1 cellular context compared by ENCODE assay signal in genomic region chr1:61742620-61743431, GRCh38.
A peak's percentile ranks its signal among the peaks of the same experiment; 100 is the strongest.
TF ChIP-seq lines count a peak whose summit lies in the region.

No MANE protein-coding gene starts in this region.

TF ChIP-seq in HepG2, 621 proteins besides CTCF, POLR2A, EP300 and RAD21 (continued from another document):
- TF ChIP-seq, protein P1, sequence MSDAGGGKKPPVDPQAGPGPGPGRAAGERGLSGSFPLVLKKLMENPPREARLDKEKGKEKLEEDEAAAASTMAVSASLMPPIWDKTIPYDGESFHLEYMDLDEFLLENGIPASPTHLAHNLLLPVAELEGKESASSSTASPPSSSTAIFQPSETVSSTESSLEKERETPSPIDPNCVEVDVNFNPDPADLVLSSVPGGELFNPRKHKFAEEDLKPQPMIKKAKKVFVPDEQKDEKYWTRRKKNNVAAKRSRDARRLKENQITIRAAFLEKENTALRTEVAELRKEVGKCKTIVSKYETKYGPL (CRISPR knock-in tag; IDR thresholded peaks at IDR 0.05) = no peak
- TF ChIP-seq SRSF9 (IDR thresholded peaks at IDR 0.05; ENCODE audit: borderline replicate concordance, insufficient read depth, low read depth, low read length, poor library complexity, severe bottlenecking) (no peak), ZBTB7B (CRISPR knock-in tag; IDR thresholded peaks at IDR 0.05) (0 out of 2 replicates have a peak, but pooled peaks have one; percentile 19), RNF2 (conservative IDR thresholded peaks at IDR 0.05; ENCODE audit: low read depth) (0 out of 2 replicates have a peak, but pooled peaks have one; percentile 22), ONECUT2 (CRISPR knock-in tag; IDR thresholded peaks at IDR 0.05) (no peak), ZNF446 (CRISPR knock-in tag; IDR thresholded peaks at IDR 0.05) (no peak), ZNF292 (CRISPR knock-in tag; IDR thresholded peaks at IDR 0.05; ENCODE audit: borderline replicate concordance, low read depth) (no peak), ZNF839 (CRISPR knock-in tag; IDR thresholded peaks at IDR 0.05; ENCODE audit: borderline replicate concordance) (no peak), POLR2G (IDR thresholded peaks at IDR 0.05; ENCODE audit: low read depth, low read length) (no peak), SP5 (CRISPR knock-in tag; IDR thresholded peaks at IDR 0.05; ENCODE audit: borderline replicate concordance, low read depth) (no peak), PHF8 (CRISPR knock-in tag; IDR thresholded peaks at IDR 0.05) (peak; percentile 76), IRX3 (CRISPR knock-in tag; IDR thresholded peaks at IDR 0.05; ENCODE audit: borderline replicate concordance, low read depth) (no peak), ZC3H4 (CRISPR knock-in tag; IDR thresholded peaks at IDR 0.05; ENCODE audit: borderline replicate concordance) (no peak), TRAFD1 (CRISPR knock-in tag; IDR thresholded peaks at IDR 0.05; ENCODE audit: borderline replicate concordance) (no peak), SP140L (CRISPR knock-in tag; IDR thresholded peaks at IDR 0.05; ENCODE audit: borderline replicate concordance) (no peak), STAT5B (CRISPR knock-in tag; IDR thresholded peaks at IDR 0.05) (no peak), ZNF280D (CRISPR knock-in tag; IDR thresholded peaks at IDR 0.05) (no peak), ZNF441 (CRISPR knock-in tag; IDR thresholded peaks at IDR 0.05; ENCODE audit: borderline replicate concordance) (no peak), ARNTL (CRISPR knock-in tag; IDR thresholded peaks at IDR 0.05) (no peak), IRF2 (CRISPR knock-in tag; IDR thresholded peaks at IDR 0.05) (no peak), FOXP1 (IDR thresholded peaks at IDR 0.05) (no peak), FOXP1 (CRISPR knock-in tag; IDR thresholded peaks at IDR 0.05) (no peak), ZNF207 (IDR thresholded peaks at IDR 0.05; ENCODE audit: borderline replicate concordance) (no peak), MED1 (CRISPR knock-in tag; IDR thresholded peaks at IDR 0.05) (no peak)
- TF ChIP-seq, protein P2, sequence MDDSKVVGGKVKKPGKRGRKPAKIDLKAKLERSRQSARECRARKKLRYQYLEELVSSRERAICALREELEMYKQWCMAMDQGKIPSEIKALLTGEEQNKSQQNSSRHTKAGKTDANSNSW (CRISPR knock-in tag; IDR thresholded peaks at IDR 0.05; ENCODE audit: borderline replicate concordance) = no peak
- TF ChIP-seq, protein P3, sequence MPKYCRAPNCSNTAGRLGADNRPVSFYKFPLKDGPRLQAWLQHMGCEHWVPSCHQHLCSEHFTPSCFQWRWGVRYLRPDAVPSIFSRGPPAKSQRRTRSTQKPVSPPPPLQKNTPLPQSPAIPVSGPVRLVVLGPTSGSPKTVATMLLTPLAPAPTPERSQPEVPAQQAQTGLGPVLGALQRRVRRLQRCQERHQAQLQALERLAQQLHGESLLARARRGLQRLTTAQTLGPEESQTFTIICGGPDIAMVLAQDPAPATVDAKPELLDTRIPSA (CRISPR knock-in tag; IDR thresholded peaks at IDR 0.05; ENCODE audit: borderline replicate concordance) = no peak
- TF ChIP-seq, protein P4, sequence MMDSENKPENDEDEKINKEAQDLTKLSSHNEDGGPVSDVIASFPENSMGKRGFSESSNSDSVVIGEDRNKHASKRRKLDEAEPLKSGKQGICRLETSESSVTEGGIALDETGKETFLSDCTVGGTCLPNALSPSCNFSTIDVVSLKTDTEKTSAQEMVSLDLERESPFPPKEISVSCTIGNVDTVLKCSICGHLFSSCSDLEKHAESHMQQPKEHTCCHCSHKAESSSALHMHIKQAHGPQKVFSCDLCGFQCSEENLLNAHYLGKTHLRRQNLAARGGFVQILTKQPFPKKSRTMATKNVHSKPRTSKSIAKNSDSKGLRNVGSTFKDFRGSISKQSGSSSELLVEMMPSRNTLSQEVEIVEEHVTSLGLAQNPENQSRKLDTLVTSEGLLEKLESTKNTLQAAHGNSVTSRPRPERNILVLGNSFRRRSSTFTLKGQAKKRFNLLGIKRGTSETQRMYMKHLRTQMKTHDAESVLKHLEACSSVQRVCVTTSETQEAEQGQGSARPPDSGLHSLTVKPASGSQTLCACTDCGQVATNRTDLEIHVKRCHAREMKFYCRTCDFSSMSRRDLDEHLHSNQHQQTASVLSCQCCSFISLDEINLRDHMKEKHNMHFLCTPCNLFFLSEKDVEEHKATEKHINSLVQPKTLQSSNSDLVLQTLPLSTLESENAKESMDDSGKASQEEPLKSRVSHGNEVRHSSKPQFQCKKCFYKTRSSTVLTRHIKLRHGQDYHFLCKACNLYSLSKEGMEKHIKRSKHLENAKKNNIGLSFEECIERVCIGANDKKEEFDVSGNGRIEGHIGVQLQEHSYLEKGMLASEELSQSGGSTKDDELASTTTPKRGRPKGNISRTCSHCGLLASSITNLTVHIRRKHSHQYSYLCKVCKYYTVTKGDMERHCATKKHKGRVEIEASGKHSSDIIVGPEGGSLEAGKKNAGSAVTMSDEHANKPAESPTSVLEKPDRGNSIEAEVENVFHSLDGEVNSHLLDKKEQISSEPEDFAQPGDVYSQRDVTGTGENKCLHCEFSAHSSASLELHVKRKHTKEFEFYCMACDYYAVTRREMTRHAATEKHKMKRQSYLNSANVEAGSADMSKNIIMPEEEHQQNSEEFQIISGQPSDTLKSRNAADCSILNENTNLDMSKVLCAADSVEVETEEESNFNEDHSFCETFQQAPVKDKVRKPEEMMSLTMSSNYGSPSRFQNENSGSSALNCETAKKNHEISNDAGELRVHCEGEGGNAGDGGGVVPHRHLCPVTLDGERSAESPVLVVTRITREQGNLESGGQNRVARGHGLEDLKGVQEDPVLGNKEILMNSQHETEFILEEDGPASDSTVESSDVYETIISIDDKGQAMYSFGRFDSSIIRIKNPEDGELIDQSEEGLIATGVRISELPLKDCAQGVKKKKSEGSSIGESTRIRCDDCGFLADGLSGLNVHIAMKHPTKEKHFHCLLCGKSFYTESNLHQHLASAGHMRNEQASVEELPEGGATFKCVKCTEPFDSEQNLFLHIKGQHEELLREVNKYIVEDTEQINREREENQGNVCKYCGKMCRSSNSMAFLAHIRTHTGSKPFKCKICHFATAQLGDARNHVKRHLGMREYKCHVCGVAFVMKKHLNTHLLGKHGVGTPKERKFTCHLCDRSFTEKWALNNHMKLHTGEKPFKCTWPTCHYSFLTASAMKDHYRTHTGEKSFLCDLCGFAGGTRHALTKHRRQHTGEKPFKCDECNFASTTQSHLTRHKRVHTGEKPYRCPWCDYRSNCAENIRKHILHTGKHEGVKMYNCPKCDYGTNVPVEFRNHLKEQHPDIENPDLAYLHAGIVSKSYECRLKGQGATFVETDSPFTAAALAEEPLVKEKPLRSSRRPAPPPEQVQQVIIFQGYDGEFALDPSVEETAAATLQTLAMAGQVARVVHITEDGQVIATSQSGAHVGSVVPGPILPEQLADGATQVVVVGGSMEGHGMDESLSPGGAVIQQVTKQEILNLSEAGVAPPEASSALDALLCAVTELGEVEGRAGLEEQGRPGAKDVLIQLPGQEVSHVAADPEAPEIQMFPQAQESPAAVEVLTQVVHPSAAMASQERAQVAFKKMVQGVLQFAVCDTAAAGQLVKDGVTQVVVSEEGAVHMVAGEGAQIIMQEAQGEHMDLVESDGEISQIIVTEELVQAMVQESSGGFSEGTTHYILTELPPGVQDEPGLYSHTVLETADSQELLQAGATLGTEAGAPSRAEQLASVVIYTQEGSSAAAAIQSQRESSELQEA (CRISPR knock-in tag; IDR thresholded peaks at IDR 0.05; ENCODE audit: not compliant biosample characterization) = no peak
- TF ChIP-seq, protein P5, sequence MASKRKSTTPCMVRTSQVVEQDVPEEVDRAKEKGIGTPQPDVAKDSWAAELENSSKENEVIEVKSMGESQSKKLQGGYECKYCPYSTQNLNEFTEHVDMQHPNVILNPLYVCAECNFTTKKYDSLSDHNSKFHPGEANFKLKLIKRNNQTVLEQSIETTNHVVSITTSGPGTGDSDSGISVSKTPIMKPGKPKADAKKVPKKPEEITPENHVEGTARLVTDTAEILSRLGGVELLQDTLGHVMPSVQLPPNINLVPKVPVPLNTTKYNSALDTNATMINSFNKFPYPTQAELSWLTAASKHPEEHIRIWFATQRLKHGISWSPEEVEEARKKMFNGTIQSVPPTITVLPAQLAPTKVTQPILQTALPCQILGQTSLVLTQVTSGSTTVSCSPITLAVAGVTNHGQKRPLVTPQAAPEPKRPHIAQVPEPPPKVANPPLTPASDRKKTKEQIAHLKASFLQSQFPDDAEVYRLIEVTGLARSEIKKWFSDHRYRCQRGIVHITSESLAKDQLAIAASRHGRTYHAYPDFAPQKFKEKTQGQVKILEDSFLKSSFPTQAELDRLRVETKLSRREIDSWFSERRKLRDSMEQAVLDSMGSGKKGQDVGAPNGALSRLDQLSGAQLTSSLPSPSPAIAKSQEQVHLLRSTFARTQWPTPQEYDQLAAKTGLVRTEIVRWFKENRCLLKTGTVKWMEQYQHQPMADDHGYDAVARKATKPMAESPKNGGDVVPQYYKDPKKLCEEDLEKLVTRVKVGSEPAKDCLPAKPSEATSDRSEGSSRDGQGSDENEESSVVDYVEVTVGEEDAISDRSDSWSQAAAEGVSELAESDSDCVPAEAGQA (IDR thresholded peaks at IDR 0.05; ENCODE audit: low read depth) = 0 out of 2 replicates have a peak, but pooled peaks have one; percentile 8
- TF ChIP-seq, protein P5 (CRISPR knock-in tag; IDR thresholded peaks at IDR 0.05; ENCODE audit: borderline replicate concordance) = no peak
